In genomic region chr4:74675673-74676279, GRCh38 we compare ENCODE assay signal across 9 cellular contexts.
DNase-seq lines count a peak whose midpoint lies in the region; ATAC-seq and TF ChIP-seq lines count a peak whose summit lies in the region.
"Had no signal": no experiment of that assay in that cellular context is flagged by ENCODE, and none has a peak within 500 bp of the region (broad histone marks: within the 10 kb centered on the region; RNA-seq: fewer than 3 reads in every experiment).

No MANE protein-coding gene starts in this region.

- H3K27ac Mint-ChIP-seq in T-helper 17 cell: no peak overlapping the region
- H3K27ac Mint-ChIP-seq: dendritic cell treated with granulocyte-macrophage colony-stimulating factor and Interleukin-4, amounts not matched to agents 40 ng/mL and 50 ng/mL, for 4 days had no signal

- DNase-seq in NCI-H345 treated with DMSO at 0.1 percent for 48 hours (lab: John Stamatoyannopoulos, UW; ENCODE audit: unreplicated experiment) (peak; percentile 2), NCI-H345 (lab: John Stamatoyannopoulos, UW) (no peak), M059J (ENCODE audit: low read depth) (peak; percentile 69), T-helper 17 cell (no peak), foreskin keratinocyte (peak in 1 of 2 donors; percentile 63), renal cortical epithelial cell (ENCODE audit: low read depth) (peak; percentile 77)

- TF ChIP-seq CTCF in foreskin keratinocyte (conservative IDR thresholded peaks at IDR 0.05): peak; percentile 93

- H3K9me3 ChIP-seq in T-helper 17 cell (ENCODE audit: control insufficient read depth, low read length, poor library complexity, severe bottlenecking): no peaks in the 10 kb centered on the region

- H3K4me1 ChIP-seq in foreskin keratinocyte: no peaks in the 10 kb centered on the region

- H3K4me1 Mint-ChIP-seq in T-helper 17 cell: peaks cover 6% of the 10 kb centered on the region

- H3K27me3 ChIP-seq in foreskin keratinocyte: no peaks in the 10 kb centered on the region

- no peak overlapping the region for H3K27ac ChIP-seq in foreskin keratinocyte

- H3K4me3 Mint-ChIP-seq in T-helper 17 cell: no peak overlapping the region
- H3K4me3 Mint-ChIP-seq: dendritic cell treated with granulocyte-macrophage colony-stimulating factor and Interleukin-4, amounts not matched to agents 40 ng/mL and 50 ng/mL, for 4 days had no signal

- no peaks in the 10 kb centered on the region for H3K36me3 Mint-ChIP-seq in T-helper 17 cell (ENCODE audit: low read depth)

- H3K27me3 Mint-ChIP-seq in T-helper 17 cell: peaks cover 29% of the 10 kb centered on the region
- H3K27me3 Mint-ChIP-seq: dendritic cell treated with granulocyte-macrophage colony-stimulating factor and Interleukin-4, amounts not matched to agents 40 ng/mL and 50 ng/mL, for 4 days had no signal

- ATAC-seq in GM21529 (IDR thresholded peaks at IDR 0.05; ENCODE audit: unreplicated experiment): peak; percentile 87
- peak; percentile 63 for ATAC-seq in T-helper 17 cell
- ATAC-seq in foreskin keratinocyte: peak; percentile 71
- ATAC-seq in GM21825 (IDR thresholded peaks at IDR 0.05; ENCODE audit: unreplicated experiment): no peak

Comparison
In these comparisons a context has a peak if more than half of its experiments do, and no peak if none do; other contexts are left out.
1. DNase-seq: peak in NCI-H345 treated with DMSO at 0.1 percent for 48 hours (single experiment), M059J (single experiment) and renal cortical epithelial cell (single experiment); none in NCI-H345 (single experiment) and T-helper 17 cell (0 of 3).